11 cellular contexts compared by ENCODE assay signal in genomic region chr14:105063506-105063905, GRCh38. TPM values are rescaled to one million over a fixed set of nuclear protein-coding genes. Genes with fewer than 3 reads are reported as not detected.
A peak's percentile ranks its signal among the peaks of the same experiment; 100 is the strongest.
DNase-seq lines count a peak whose midpoint lies in the region; ATAC-seq and TF ChIP-seq lines count a peak whose summit lies in the region.
"Not testable (repeated sequence)": the region's sequence is repeated elsewhere in the genome, so short reads cannot be mapped to it uniquely, and the experiment has no call there.
"Had no signal": no experiment of that assay in that cellular context is flagged by ENCODE, and none has a peak within 500 bp of the region (broad histone marks: within the 10 kb centered on the region; RNA-seq: fewer than 3 reads in every experiment).

No MANE protein-coding gene starts in this region.

- not testable (repeated sequence) for H3K27me3 Mint-ChIP-seq in activated T-helper 1 cell treated with anti-CD3 and anti-CD28 coated beads, Interleukin-12 subunit alpha, Interleukin-12 subunit beta, Interleukin-2, Interleukin-4 antibody, amounts not matched to agents 30 ng/mL and 10 ng/mL and 1 ng/mL, durations not matched to agents 14 hours and 24 hours and 36 hours (ENCODE audit: insufficient read depth); dendritic cell treated with granulocyte-macrophage colony-stimulating factor and Interleukin-4, amounts not matched to agents 40 ng/mL and 50 ng/mL, for 4 days; naive thymus-derived CD4-positive, alpha-beta T cell

- H3K9me3 ChIP-seq in naive thymus-derived CD4-positive, alpha-beta T cell (ENCODE audit: control insufficient read depth in 2 of 3, low read length in 3 of 3); stomach: not testable (repeated sequence)

- H3K4me1 Mint-ChIP-seq in activated T-helper 1 cell treated with anti-CD3 and anti-CD28 coated beads, Interleukin-12 subunit alpha, Interleukin-12 subunit beta, Interleukin-2, Interleukin-4 antibody, amounts not matched to agents 30 ng/mL and 10 ng/mL and 1 ng/mL, durations not matched to agents 14 hours and 24 hours and 36 hours (ENCODE audit: low read depth): peaks cover 62% of the 10 kb centered on the region
- H3K4me1 Mint-ChIP-seq in dendritic cell treated with granulocyte-macrophage colony-stimulating factor and Interleukin-4, amounts not matched to agents 40 ng/mL and 50 ng/mL, for 4 days (ENCODE audit: low read depth): peaks cover 92% of the 10 kb centered on the region
- H3K4me1 Mint-ChIP-seq in naive thymus-derived CD4-positive, alpha-beta T cell: peaks cover 42 to 87% (median 59%) of the 10 kb centered on the region in 7 donors

- TF ChIP-seq CTCF in stomach (IDR thresholded peaks at IDR 0.05): not testable (repeated sequence)

- intact Hi-C loops in activated T-helper 1 cell treated with anti-CD3 and anti-CD28 coated beads, Interleukin-12 subunit alpha, Interleukin-12 subunit beta, Interleukin-2, Interleukin-4 antibody, amounts not matched to agents 30 ng/mL and 10 ng/mL and 1 ng/mL, durations not matched to agents 14 hours and 24 hours and 36 hours (cut with micrococcal nuclease); dendritic cell treated with granulocyte-macrophage colony-stimulating factor and Interleukin-4, amounts not matched to agents 40 ng/mL and 50 ng/mL, for 4 days (cut with micrococcal nuclease); naive thymus-derived CD4-positive, alpha-beta T cell (cut with micrococcal nuclease); stomach (cut with DNase I; ENCODE audit: low total_unique reads): not testable (repeated sequence)

- not testable (repeated sequence) for TF ChIP-seq EP300 in stomach (IDR thresholded peaks at IDR 0.05)

- not testable (repeated sequence) for H3K36me3 Mint-ChIP-seq in activated T-helper 1 cell treated with anti-CD3 and anti-CD28 coated beads, Interleukin-12 subunit alpha, Interleukin-12 subunit beta, Interleukin-2, Interleukin-4 antibody, amounts not matched to agents 30 ng/mL and 10 ng/mL and 1 ng/mL, durations not matched to agents 14 hours and 24 hours and 36 hours (ENCODE audit: low read depth)
- H3K36me3 Mint-ChIP-seq in dendritic cell treated with granulocyte-macrophage colony-stimulating factor and Interleukin-4, amounts not matched to agents 40 ng/mL and 50 ng/mL, for 4 days (ENCODE audit: low read depth): peaks cover 49% of the 10 kb centered on the region
- peaks cover 0 to 16% (median 6%) of the 10 kb centered on the region in 5 donors for H3K36me3 Mint-ChIP-seq in naive thymus-derived CD4-positive, alpha-beta T cell

- TF ChIP-seq POLR2A in GM18505 (IDR thresholded peaks at IDR 0.05; ENCODE audit: borderline replicate concordance, extremely low read depth, insufficient read depth, insufficient read length): peak; percentile 24
- not testable (repeated sequence) for TF ChIP-seq POLR2A in stomach (IDR thresholded peaks at IDR 0.05)

- CTCF ChIA-PET in naive thymus-derived CD4-positive, alpha-beta T cell (lab: Charles Lee): interaction anchor here (0.8 to 6.7 kb wide), 3 partner anchors 23 to 270 kb away, joined by 3 to 39 read pairs (median 5); no protein-coding TSS in a partner anchor

- H3K27ac ChIP-seq in naive thymus-derived CD4-positive, alpha-beta T cell (ENCODE audit: low read depth, low read length): peak overlapping the region; percentile 96
- H3K27ac ChIP-seq in stomach: peak overlapping the region in 4 of 5 donors; percentile 70 to 84 (median 78)

- WGBS in stomach, 5 donors: 76 to 89% (median 79%) methylated on average over 10 of the region's 10 CpGs

- peak; percentile 76 for DNase-seq in CD1c-positive myeloid dendritic cell (ENCODE audit: extremely low spot score)
- DNase-seq in NOMO-1 treated with DMSO at 0.1 percent for 48 hours (lab: John Stamatoyannopoulos, UW; ENCODE audit: unreplicated experiment): peak; percentile 82
- peak; percentile 32 for DNase-seq in UCSD-AML1 (lab: John Stamatoyannopoulos, UW; ENCODE audit: unreplicated experiment)
- DNase-seq in activated T-helper 1 cell treated with anti-CD3 and anti-CD28 coated beads, Interleukin-12 subunit alpha, Interleukin-12 subunit beta, Interleukin-2, Interleukin-4 antibody, amounts not matched to agents 30 ng/mL and 10 ng/mL and 1 ng/mL, durations not matched to agents 14 hours and 24 hours and 36 hours (ENCODE audit: low spot score); naive thymus-derived CD4-positive, alpha-beta T cell; stomach: not testable (repeated sequence)

- H3K9me3 Mint-ChIP-seq in activated T-helper 1 cell treated with anti-CD3 and anti-CD28 coated beads, Interleukin-12 subunit alpha, Interleukin-12 subunit beta, Interleukin-2, Interleukin-4 antibody, amounts not matched to agents 30 ng/mL and 10 ng/mL and 1 ng/mL, durations not matched to agents 14 hours and 24 hours and 36 hours; dendritic cell treated with granulocyte-macrophage colony-stimulating factor and Interleukin-4, amounts not matched to agents 40 ng/mL and 50 ng/mL, for 4 days; naive thymus-derived CD4-positive, alpha-beta T cell: not testable (repeated sequence)

- H3K27me3 ChIP-seq in naive thymus-derived CD4-positive, alpha-beta T cell (ENCODE audit: control insufficient read depth in 2 of 2, insufficient read depth in 2 of 2, low read length in 2 of 2): not testable (repeated sequence)
- peaks cover 0 to 19% (median 0%) of the 10 kb centered on the region in 3 donors for H3K27me3 ChIP-seq in stomach

- ATAC-seq in GM18505 (IDR thresholded peaks at IDR 0.05; ENCODE audit: unreplicated experiment); naive thymus-derived CD4-positive, alpha-beta T cell: not testable (repeated sequence)

- H3K36me3 ChIP-seq in naive thymus-derived CD4-positive, alpha-beta T cell (ENCODE audit: control insufficient read depth in 2 of 3, insufficient read depth in 3 of 3, low read length in 3 of 3); stomach: not testable (repeated sequence)

- peak overlapping the region; percentile 89 for H3K4me3 Mint-ChIP-seq in activated T-helper 1 cell treated with anti-CD3 and anti-CD28 coated beads, Interleukin-12 subunit alpha, Interleukin-12 subunit beta, Interleukin-2, Interleukin-4 antibody, amounts not matched to agents 30 ng/mL and 10 ng/mL and 1 ng/mL, durations not matched to agents 14 hours and 24 hours and 36 hours
- peak overlapping the region; percentile 95 for H3K4me3 Mint-ChIP-seq in dendritic cell treated with granulocyte-macrophage colony-stimulating factor and Interleukin-4, amounts not matched to agents 40 ng/mL and 50 ng/mL, for 4 days
- H3K4me3 Mint-ChIP-seq in naive thymus-derived CD4-positive, alpha-beta T cell: peak overlapping the region; percentile 82 to 96 (median 90)

- H3K4me3 ChIP-seq in naive thymus-derived CD4-positive, alpha-beta T cell (ENCODE audit: low read length): peak overlapping the region; percentile 97
- H3K4me3 ChIP-seq in stomach: peak overlapping the region in 2 of 4 donors; percentile 37 to 42

- peak overlapping the region; percentile 40 for H3K27ac Mint-ChIP-seq in activated T-helper 1 cell treated with anti-CD3 and anti-CD28 coated beads, Interleukin-12 subunit alpha, Interleukin-12 subunit beta, Interleukin-2, Interleukin-4 antibody, amounts not matched to agents 30 ng/mL and 10 ng/mL and 1 ng/mL, durations not matched to agents 14 hours and 24 hours and 36 hours
- H3K27ac Mint-ChIP-seq in dendritic cell treated with granulocyte-macrophage colony-stimulating factor and Interleukin-4, amounts not matched to agents 40 ng/mL and 50 ng/mL, for 4 days: peak overlapping the region; percentile 98
- H3K27ac Mint-ChIP-seq in naive thymus-derived CD4-positive, alpha-beta T cell: peak overlapping the region; percentile 93 to 99 (median 98)

- peaks cover 71 to 88% of the 10 kb centered on the region in 2 donors for H3K4me1 ChIP-seq in naive thymus-derived CD4-positive, alpha-beta T cell (ENCODE audit: control insufficient read depth in 2 of 2, insufficient read depth in 2 of 2, low read length in 2 of 2)
- H3K4me1 ChIP-seq in stomach: peaks cover 5 to 62% (median 36%) of the 10 kb centered on the region in 4 donors

- POLR2A ChIA-PET in naive thymus-derived CD4-positive, alpha-beta T cell (lab: Charles Lee): interaction anchor here (0.7 to 7.0 kb wide), 5 partner anchors 9 to 400 kb away, joined by 3 to 71 read pairs (median 5); no protein-coding TSS in a partner anchor

RNA-seq across cellular contexts. Expression of gene GPR132, which starts 1.7 kb away (rescaled TPM):
- total RNA-seq in activated T-helper 1 cell treated with anti-CD3 and anti-CD28 coated beads, Interleukin-12 subunit alpha, Interleukin-12 subunit beta, Interleukin-2, Interleukin-4 antibody, amounts not matched to agents 30 ng/mL and 10 ng/mL and 1 ng/mL, durations not matched to agents 14 hours and 24 hours and 36 hours: 24.6 and 24.9 TPM in 2 replicates
- 10 to 100 TPM; 37.8 to 58.7 (median 45.2) TPM for total RNA-seq in naive thymus-derived CD4-positive, alpha-beta T cell
- 10 to 100 TPM in 1 of 2 donors, 1 to 10 TPM in 1; 9.3 to 40.2 TPM for polyA plus RNA-seq in naive thymus-derived CD4-positive, alpha-beta T cell
- 10 to 100 TPM in 1 of 5 donors, 1 to 10 TPM in 3, under 1 TPM in 1; under 0.01 to 11.1 (median 1.7) TPM for total RNA-seq in stomach
- under 1 TPM; 0.38 to 0.81 (median 0.76) TPM for polyA plus RNA-seq in stomach
- total RNA-seq: A673, HepG2, M059J had no signal
- polyA plus RNA-seq: HepG2 had no signal

RNA-seq across cellular contexts. Expression of gene CDCA4, which starts 42.6 kb away (rescaled TPM):
- total RNA-seq in activated T-helper 1 cell treated with anti-CD3 and anti-CD28 coated beads, Interleukin-12 subunit alpha, Interleukin-12 subunit beta, Interleukin-2, Interleukin-4 antibody, amounts not matched to agents 30 ng/mL and 10 ng/mL and 1 ng/mL, durations not matched to agents 14 hours and 24 hours and 36 hours: 62.5 and 63.7 TPM in 2 replicates
- total RNA-seq in naive thymus-derived CD4-positive, alpha-beta T cell: 10 to 100 TPM; 12.7 to 47.8 (median 14.0) TPM
- 10 to 100 TPM in 1 of 2 donors, 1 to 10 TPM in 1; 8.0 to 12.1 TPM for polyA plus RNA-seq in naive thymus-derived CD4-positive, alpha-beta T cell
- total RNA-seq in stomach: 10 to 100 TPM in 2 of 5 donors, 1 to 10 TPM in 3; 2.9 to 12.3 (median 4.5) TPM
- polyA plus RNA-seq in stomach: 1 to 10 TPM; 4.7 to 9.4 (median 8.0) TPM

Comparison
In these comparisons a context has a peak if more than half of its experiments do, and no peak if none do; other contexts are left out.
1. H3K27ac Mint-ChIP-seq: peak in every context shown above with its lines; median percentile 98 in dendritic cell treated with granulocyte-macrophage colony-stimulating factor and Interleukin-4, amounts not matched to agents 40 ng/mL and 50 ng/mL, for 4 days; 98 in naive thymus-derived CD4-positive, alpha-beta T cell; 40 in activated T-helper 1 cell treated with anti-CD3 and anti-CD28 coated beads, Interleukin-12 subunit alpha, Interleukin-12 subunit beta, Interleukin-2, Interleukin-4 antibody, amounts not matched to agents 30 ng/mL and 10 ng/mL and 1 ng/mL, durations not matched to agents 14 hours and 24 hours and 36 hours.